ENCODE assay signal across 14 cellular contexts in the genomic region with DNA sequence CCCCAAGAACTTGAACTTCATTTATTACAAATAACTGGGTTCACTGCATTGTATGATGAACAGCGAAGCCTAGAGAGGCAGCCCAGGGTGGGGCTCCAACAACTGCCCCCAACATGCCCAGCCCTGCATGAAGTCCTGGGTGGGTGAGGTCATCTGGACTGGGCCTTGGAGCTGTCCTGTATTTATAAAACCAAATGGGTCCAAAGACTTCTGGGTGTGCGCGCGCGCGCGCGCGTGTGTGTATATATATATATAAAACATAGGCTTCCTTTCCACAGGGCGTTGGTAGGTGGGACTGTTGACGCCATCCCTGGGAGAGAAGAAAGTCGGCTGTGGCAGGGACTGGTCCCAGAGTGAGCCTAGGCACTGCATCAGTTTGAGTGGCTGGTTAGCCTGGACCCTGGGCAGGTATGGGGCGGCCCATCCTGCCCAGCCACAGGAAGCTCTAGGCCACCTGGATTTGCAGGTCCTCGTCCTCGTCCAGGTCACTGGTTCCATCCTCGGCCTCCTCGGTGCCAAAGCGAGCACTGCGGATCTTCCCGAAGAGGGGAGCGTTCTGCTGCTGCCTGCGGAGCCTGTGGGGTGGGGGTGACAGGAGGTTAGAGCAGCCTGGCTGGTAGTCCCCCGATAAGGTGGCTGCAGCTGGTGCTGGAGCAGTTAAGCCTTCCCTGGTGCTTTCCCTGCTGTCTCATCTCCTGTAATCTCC. TPM values are rescaled to one million over a fixed set of nuclear protein-coding genes. Genes with fewer than 3 reads are reported as not detected.
"Had no signal": no experiment of that assay in that cellular context is flagged by ENCODE, and none has a peak within 500 bp of the region (broad histone marks: within the 10 kb centered on the region; RNA-seq: fewer than 3 reads in every experiment).

No MANE protein-coding gene starts in this region.

- H3K27me3 ChIP-seq: ovary, transverse colon had no signal

- H3K9me3 Mint-ChIP-seq: activated naive CD4-positive, alpha-beta T cell treated with anti-CD3 and anti-CD28 coated beads for 36 hours; activated naive CD8-positive, alpha-beta T cell treated with anti-CD3 and anti-CD28 coated beads, Interleukin-2, amount 50 U/mL, for 24 hours; activated T-helper 17 cell treated with anti-CD3 and anti-CD28 coated beads, Interleukin-2, amount 50 U/mL, for 72 hours; neural crest cell; stimulated activated memory B cell treated with anti-CD40 and anti-IgM and Interleukin-4, amounts not matched to agents 10 μg/mL and 1 μg/mL and 100 μg/mL, for 72 hours had no signal

- H3K9me3 ChIP-seq: esophagus muscularis mucosa, ovary, transverse colon had no signal

- H3K4me3 ChIP-seq: esophagus muscularis mucosa, ovary, transverse colon had no signal

- H3K27ac ChIP-seq: esophagus muscularis mucosa, ovary had no signal

- H3K36me3 ChIP-seq: ovary, transverse colon had no signal

- FAIRE-seq: colon had no signal

- H3K27me3 Mint-ChIP-seq: activated naive CD8-positive, alpha-beta T cell treated with anti-CD3 and anti-CD28 coated beads, Interleukin-2, amount 50 U/mL, for 24 hours; activated T-helper 17 cell treated with anti-CD3 and anti-CD28 coated beads, Interleukin-2, amount 50 U/mL, for 72 hours had no signal

- H3K27ac Mint-ChIP-seq: activated naive CD4-positive, alpha-beta T cell treated with anti-CD3 and anti-CD28 coated beads for 36 hours; activated naive CD8-positive, alpha-beta T cell treated with anti-CD3 and anti-CD28 coated beads, Interleukin-2, amount 50 U/mL, for 24 hours; activated T-helper 17 cell treated with anti-CD3 and anti-CD28 coated beads, Interleukin-2, amount 50 U/mL, for 72 hours; stimulated activated memory B cell treated with anti-CD40 and anti-IgM and Interleukin-4, amounts not matched to agents 10 μg/mL and 1 μg/mL and 100 μg/mL, for 72 hours had no signal

- H3K4me3 Mint-ChIP-seq: activated naive CD4-positive, alpha-beta T cell treated with anti-CD3 and anti-CD28 coated beads for 36 hours; activated naive CD8-positive, alpha-beta T cell treated with anti-CD3 and anti-CD28 coated beads, Interleukin-2, amount 50 U/mL, for 24 hours; activated T-helper 17 cell treated with anti-CD3 and anti-CD28 coated beads, Interleukin-2, amount 50 U/mL, for 72 hours; stimulated activated memory B cell treated with anti-CD40 and anti-IgM and Interleukin-4, amounts not matched to agents 10 μg/mL and 1 μg/mL and 100 μg/mL, for 72 hours had no signal

- ATAC-seq: activated naive CD8-positive, alpha-beta T cell treated with anti-CD3 and anti-CD28 coated beads, Interleukin-2, amount 50 U/mL, for 24 hours; activated T-helper 17 cell treated with anti-CD3 and anti-CD28 coated beads, Interleukin-2, amount 50 U/mL, for 72 hours; left ventricle myocardium superior; stimulated activated memory B cell treated with anti-CD40 and anti-IgM and Interleukin-4, amounts not matched to agents 10 μg/mL and 1 μg/mL and 100 μg/mL, for 72 hours had no signal

- H3K4me1 Mint-ChIP-seq: activated naive CD8-positive, alpha-beta T cell treated with anti-CD3 and anti-CD28 coated beads, Interleukin-2, amount 50 U/mL, for 24 hours; activated T-helper 17 cell treated with anti-CD3 and anti-CD28 coated beads, Interleukin-2, amount 50 U/mL, for 72 hours; stimulated activated memory B cell treated with anti-CD40 and anti-IgM and Interleukin-4, amounts not matched to agents 10 μg/mL and 1 μg/mL and 100 μg/mL, for 72 hours had no signal

- DNase-seq: activated CD4-positive, alpha-beta T cell treated with anti-CD3 and anti-CD28 coated beads, Interleukin-2, amount 50 U/mL, for 48 hours; activated naive CD4-positive, alpha-beta T cell treated with anti-CD3 and anti-CD28 coated beads for 36 hours; activated naive CD8-positive, alpha-beta T cell treated with anti-CD3 and anti-CD28 coated beads, Interleukin-2, amount 50 U/mL, for 24 hours; hypothalamus; left ventricle myocardium superior; mesendoderm; ovary; stimulated activated CD4-positive, alpha-beta T cell treated with anti-CD3 and anti-CD28 coated beads, Interleukin-2, amount 100 ng/mL, for 48 hours had no signal

RNA-seq across cellular contexts. Expression of a gene that starts 30.0 kb away (rescaled TPM):
- total RNA-seq: left ventricle myocardium superior had no signal
